7 cellular contexts compared by ENCODE assay signal in genomic region chr10:115998301-115998700, GRCh38.
"Had no signal": no experiment of that assay in that cellular context is flagged by ENCODE, and none has a peak within 500 bp of the region (broad histone marks: within the 10 kb centered on the region; RNA-seq: fewer than 3 reads in every experiment).

No MANE protein-coding gene starts in this region.

- H3K4me2 ChIP-seq: GM23338 had no signal

- DNase-seq: HFFc6, IMR-90, KG1 had no signal

- H3K4me3 Mint-ChIP-seq: GM23338, HFFc6 had no signal

- ATAC-seq: GM23338, HCT116, K562 had no signal

- H2AFZ ChIP-seq: GM23338 had no signal

- H3K4me3 ChIP-seq: GM23338, HAP-1, K562 had no signal

- H3K9me3 ChIP-seq: HAP-1 had no signal

- H3K36me3 ChIP-seq: HAP-1 had no signal

- H3K27ac Mint-ChIP-seq: GM23338, HFFc6 had no signal

- H3K9me3 Mint-ChIP-seq: HFFc6 had no signal
